In the genomic region with DNA sequence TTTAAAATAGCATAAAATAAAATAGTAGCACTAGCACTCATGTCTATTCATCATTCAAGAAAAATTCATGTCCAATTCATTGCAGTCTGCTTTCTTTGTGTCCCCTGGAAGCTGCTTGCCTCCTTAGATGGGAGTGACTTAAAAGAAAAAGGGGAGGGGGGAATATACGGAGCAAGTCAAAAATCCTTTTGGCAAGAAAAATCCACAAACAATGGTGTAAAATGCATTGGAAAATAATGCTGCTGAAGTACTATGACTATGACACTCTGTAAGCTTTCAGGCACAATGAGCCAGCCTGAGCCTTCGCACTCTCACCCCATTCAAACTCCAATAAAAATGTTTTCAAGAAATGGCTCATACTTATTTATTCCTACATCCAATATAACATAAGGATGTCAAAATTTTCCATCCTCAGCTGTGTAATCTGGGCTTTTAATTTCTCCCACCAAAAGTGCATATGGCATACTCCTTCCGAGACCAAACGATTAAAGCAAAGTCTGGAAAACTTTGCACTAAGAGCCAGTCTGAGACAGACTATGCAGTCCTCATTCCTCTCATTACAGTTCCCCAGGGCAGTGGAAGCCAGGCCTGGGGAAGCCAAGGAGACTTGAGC, we compare ENCODE assay signal across 1 cellular context.
A peak's percentile ranks its signal among the peaks of the same experiment; 100 is the strongest.
TF ChIP-seq lines count a peak whose summit lies in the region.

No MANE protein-coding gene starts in this region.

TF ChIP-seq in HepG2, 621 proteins besides CTCF, POLR2A, EP300 and RAD21 (continued from another document):
- TF ChIP-seq ZNF124 (CRISPR knock-in tag; IDR thresholded peaks at IDR 0.05) (0 out of 2 replicates have a peak, but pooled peaks have one; percentile 8), POLR2G (IDR thresholded peaks at IDR 0.05; ENCODE audit: low read depth, low read length) (peak; percentile 18; the same call in 1 of the 2 replicates), HOXA7 (CRISPR knock-in tag; IDR thresholded peaks at IDR 0.05) (no peak), NFRKB (IDR thresholded peaks at IDR 0.05) (no peak), ZNF879 (CRISPR knock-in tag; IDR thresholded peaks at IDR 0.05) (no peak), TOPORS (CRISPR knock-in tag; IDR thresholded peaks at IDR 0.05) (no peak), MIXL1 (CRISPR knock-in tag; IDR thresholded peaks at IDR 0.05) (0 out of 2 replicates have a peak, but pooled peaks have one; percentile 8), ASH2L (IDR thresholded peaks at IDR 0.05; ENCODE audit: insufficient read length, low read depth, low read length) (peak; percentile 2), ZIK1 (CRISPR knock-in tag; IDR thresholded peaks at IDR 0.05; ENCODE audit: borderline replicate concordance, low read depth) (no peak), NR1H2 (CRISPR knock-in tag; IDR thresholded peaks at IDR 0.05; ENCODE audit: borderline replicate concordance, low read depth) (no peak), HOXA5 (CRISPR knock-in tag; IDR thresholded peaks at IDR 0.05) (peak; percentile 4; the same call in 1 of the 2 replicates), ZNF530 (CRISPR knock-in tag; IDR thresholded peaks at IDR 0.05; ENCODE audit: low read depth) (no peak), KMT2A (CRISPR knock-in tag; IDR thresholded peaks at IDR 0.05) (no peak), ZMAT3 (CRISPR knock-in tag; conservative IDR thresholded peaks at IDR 0.05) (0 out of 2 replicates have a peak, but pooled peaks have one; percentile 12), ZNF12 (CRISPR knock-in tag; IDR thresholded peaks at IDR 0.05) (no peak), THAP11 (CRISPR knock-in tag; IDR thresholded peaks at IDR 0.05) (no peak)
- TF ChIP-seq, protein P1, sequence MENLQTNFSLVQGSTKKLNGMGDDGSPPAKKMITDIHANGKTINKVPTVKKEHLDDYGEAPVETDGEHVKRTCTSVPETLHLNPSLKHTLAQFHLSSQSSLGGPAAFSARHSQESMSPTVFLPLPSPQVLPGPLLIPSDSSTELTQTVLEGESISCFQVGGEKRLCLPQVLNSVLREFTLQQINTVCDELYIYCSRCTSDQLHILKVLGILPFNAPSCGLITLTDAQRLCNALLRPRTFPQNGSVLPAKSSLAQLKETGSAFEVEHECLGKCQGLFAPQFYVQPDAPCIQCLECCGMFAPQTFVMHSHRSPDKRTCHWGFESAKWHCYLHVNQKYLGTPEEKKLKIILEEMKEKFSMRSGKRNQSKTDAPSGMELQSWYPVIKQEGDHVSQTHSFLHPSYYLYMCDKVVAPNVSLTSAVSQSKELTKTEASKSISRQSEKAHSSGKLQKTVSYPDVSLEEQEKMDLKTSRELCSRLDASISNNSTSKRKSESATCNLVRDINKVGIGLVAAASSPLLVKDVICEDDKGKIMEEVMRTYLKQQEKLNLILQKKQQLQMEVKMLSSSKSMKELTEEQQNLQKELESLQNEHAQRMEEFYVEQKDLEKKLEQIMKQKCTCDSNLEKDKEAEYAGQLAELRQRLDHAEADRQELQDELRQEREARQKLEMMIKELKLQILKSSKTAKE (CRISPR knock-in tag; IDR thresholded peaks at IDR 0.05; ENCODE audit: borderline replicate concordance), result no peak
- TF ChIP-seq, protein P2, sequence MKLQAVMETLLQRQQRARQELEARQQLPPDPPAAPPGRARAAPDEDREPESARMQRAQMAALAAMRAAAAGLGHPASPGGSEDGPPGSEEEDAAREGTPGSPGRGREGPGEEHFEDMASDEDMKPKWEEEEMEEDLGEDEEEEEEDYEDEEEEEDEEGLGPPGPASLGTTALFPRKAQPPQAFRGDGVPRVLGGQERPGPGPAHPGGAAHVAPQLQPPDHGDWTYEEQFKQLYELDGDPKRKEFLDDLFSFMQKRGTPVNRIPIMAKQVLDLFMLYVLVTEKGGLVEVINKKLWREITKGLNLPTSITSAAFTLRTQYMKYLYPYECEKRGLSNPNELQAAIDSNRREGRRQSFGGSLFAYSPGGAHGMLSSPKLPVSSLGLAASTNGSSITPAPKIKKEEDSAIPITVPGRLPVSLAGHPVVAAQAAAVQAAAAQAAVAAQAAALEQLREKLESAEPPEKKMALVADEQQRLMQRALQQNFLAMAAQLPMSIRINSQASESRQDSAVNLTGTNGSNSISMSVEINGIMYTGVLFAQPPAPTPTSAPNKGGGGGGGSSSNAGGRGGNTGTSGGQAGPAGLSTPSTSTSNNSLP (IDR thresholded peaks at IDR 0.05; ENCODE audit: low read depth, low read length), result no peak
- TF ChIP-seq, protein P3, sequence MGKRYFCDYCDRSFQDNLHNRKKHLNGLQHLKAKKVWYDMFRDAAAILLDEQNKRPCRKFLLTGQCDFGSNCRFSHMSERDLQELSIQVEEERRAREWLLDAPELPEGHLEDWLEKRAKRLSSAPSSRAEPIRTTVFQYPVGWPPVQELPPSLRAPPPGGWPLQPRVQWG (CRISPR knock-in tag; IDR thresholded peaks at IDR 0.05; ENCODE audit: borderline replicate concordance, low read depth), result no peak
- TF ChIP-seq, protein P4, sequence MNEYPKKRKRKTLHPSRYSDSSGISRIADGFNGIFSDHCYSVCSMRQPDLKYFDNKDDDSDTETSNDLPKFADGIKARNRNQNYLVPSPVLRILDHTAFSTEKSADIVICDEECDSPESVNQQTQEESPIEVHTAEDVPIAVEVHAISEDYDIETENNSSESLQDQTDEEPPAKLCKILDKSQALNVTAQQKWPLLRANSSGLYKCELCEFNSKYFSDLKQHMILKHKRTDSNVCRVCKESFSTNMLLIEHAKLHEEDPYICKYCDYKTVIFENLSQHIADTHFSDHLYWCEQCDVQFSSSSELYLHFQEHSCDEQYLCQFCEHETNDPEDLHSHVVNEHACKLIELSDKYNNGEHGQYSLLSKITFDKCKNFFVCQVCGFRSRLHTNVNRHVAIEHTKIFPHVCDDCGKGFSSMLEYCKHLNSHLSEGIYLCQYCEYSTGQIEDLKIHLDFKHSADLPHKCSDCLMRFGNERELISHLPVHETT (CRISPR knock-in tag; conservative IDR thresholded peaks at IDR 0.05), result no peak
